10 cellular contexts compared by ENCODE assay signal in the genomic region with DNA sequence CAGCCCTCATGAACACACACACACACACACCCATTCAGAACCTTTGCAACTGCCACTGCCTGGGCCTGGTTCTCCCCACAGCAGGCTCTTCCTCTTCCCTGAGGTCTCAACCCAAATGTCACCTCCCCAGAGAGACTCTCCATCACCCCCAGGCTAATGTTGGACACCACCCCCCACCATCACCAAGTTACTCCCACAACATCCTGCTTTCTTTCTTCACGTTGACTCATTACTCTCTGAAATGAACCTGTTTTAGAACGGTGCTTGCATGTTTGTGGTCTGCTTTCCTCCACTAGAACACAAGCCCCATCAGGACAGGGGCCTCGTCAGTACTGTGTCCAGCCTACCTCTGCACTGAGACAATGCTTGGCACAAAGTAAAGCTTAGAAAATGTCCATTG. TPM values are rescaled to one million over a fixed set of nuclear protein-coding genes. Genes with fewer than 3 reads are reported as not detected.
A peak's percentile ranks its signal among the peaks of the same experiment; 100 is the strongest.
DNase-seq lines count a peak whose midpoint lies in the region; ATAC-seq and TF ChIP-seq lines count a peak whose summit lies in the region.
"Had no signal": no experiment of that assay in that cellular context is flagged by ENCODE, and none has a peak within 500 bp of the region (broad histone marks: within the 10 kb centered on the region; RNA-seq: fewer than 3 reads in every experiment).

No MANE protein-coding gene starts in this region.

- intact Hi-C loops in PC-3 (cut with micrococcal nuclease) = no loop called here
- intact Hi-C loops in spleen (cut with DNase I; ENCODE audit: low total_unique reads) = no loop called here

- no peaks in the 10 kb centered on the region for H3K79me2 ChIP-seq in PC-3 (ENCODE audit: low read length)
- H3K79me2 ChIP-seq in mesendoderm (ENCODE audit: control insufficient read depth, insufficient read depth, low read length) = no peaks in the 10 kb centered on the region

- no peak for TF ChIP-seq CTCF in PC-3 (conservative IDR thresholded peaks at IDR 0.05; ENCODE audit: low read depth, low read length)
- TF ChIP-seq CTCF in osteocyte (IDR thresholded peaks at IDR 0.05) = no peak
- TF ChIP-seq CTCF in spleen (IDR thresholded peaks at IDR 0.05 in 8 of 11, conservative IDR thresholded peaks at IDR 0.05 in 3 of 11) = no peak

- no peak overlapping the region for H3K4me3 Mint-ChIP-seq in osteocyte (ENCODE audit: unreplicated experiment)

- CTCF ChIA-PET in PC-3 (lab: Charles Lee) = interaction anchor here (0.6 kb wide), 1 partner anchor 12 kb away, joined by 3 read pairs; no protein-coding TSS in a partner anchor

- H2AFZ ChIP-seq in PC-3 (ENCODE audit: low read length) = no peak overlapping the region

- no peaks in the 10 kb centered on the region for H3K9me2 ChIP-seq in PC-3 (replicated peaks; ENCODE audit: low read length)

- H3K18ac ChIP-seq in mesendoderm (ENCODE audit: low read length) = no peak overlapping the region

- H3K9me3 ChIP-seq in PC-3 (ENCODE audit: low read length) (no peaks in the 10 kb centered on the region), spleen (no peaks in the 10 kb centered on the region)

- peaks cover 55% of the 10 kb centered on the region for H3K4me1 ChIP-seq in PC-3 (ENCODE audit: insufficient read depth, low read length)
- H3K4me1 ChIP-seq in spleen = peaks cover 13 to 93% (median 41%) of the 10 kb centered on the region in 6 donors
- H3K4me1 ChIP-seq in mesendoderm (ENCODE audit: control insufficient read depth, low read depth, low read length) = no peaks in the 10 kb centered on the region

- H4K20me1 ChIP-seq in PC-3 (ENCODE audit: low read length) = no peaks in the 10 kb centered on the region

- BruUV-seq in PC-3 (replicated peaks; lab: Mats Ljungman, UMichigan) = no TSS peak

- no peak overlapping the region for H2BK15ac ChIP-seq in mesendoderm (replicated peaks; ENCODE audit: low read depth)

- no peak overlapping the region for H3K56ac ChIP-seq in mesendoderm (ENCODE audit: low read length)

- no peak overlapping the region for H2BK5ac ChIP-seq in mesendoderm (ENCODE audit: low read length)

- H2BK120ac ChIP-seq in mesendoderm (ENCODE audit: low read depth, low read length) = no peak overlapping the region

- no peaks in the 10 kb centered on the region for H3K36me3 Mint-ChIP-seq in osteocyte (ENCODE audit: unreplicated experiment)

- H3K79me1 ChIP-seq in mesendoderm (ENCODE audit: low read length) = no peaks in the 10 kb centered on the region

- H3K27me3 ChIP-seq in PC-3 (ENCODE audit: low read length) (no peaks in the 10 kb centered on the region), spleen (replicated peaks in 1 of 7) (peaks cover 0 to 4% (median 0%) of the 10 kb centered on the region in 7 donors), mesendoderm (ENCODE audit: insufficient read depth, low read length, poor library complexity) (no peaks in the 10 kb centered on the region)

- H3K9me3 Mint-ChIP-seq in osteocyte (ENCODE audit: unreplicated experiment) = no peaks in the 10 kb centered on the region

- no peak overlapping the region for H3K23ac ChIP-seq in mesendoderm (ENCODE audit: low read length)

- H3K9ac ChIP-seq in PC-3 (ENCODE audit: low read length) (no peak overlapping the region), mesendoderm (ENCODE audit: low read length) (no peak overlapping the region)

- no peak overlapping the region for H4K5ac ChIP-seq in mesendoderm (ENCODE audit: low read length)

- peak overlapping the region; percentile 56 for H3K27ac Mint-ChIP-seq in osteocyte (ENCODE audit: unreplicated experiment)

- H4K8ac ChIP-seq in mesendoderm (ENCODE audit: low read depth, low read length) = no peak overlapping the region

- ATAC-seq in HG02759 (IDR thresholded peaks at IDR 0.05; ENCODE audit: unreplicated experiment) = peak; percentile 75
- ATAC-seq in PC-3 = no peak

- POLR2A ChIA-PET in PC-3 (lab: Charles Lee; ENCODE audit: unreplicated experiment) = no interaction called here

- H3K4ac ChIP-seq in mesendoderm (ENCODE audit: low read depth, low read length) = no peak overlapping the region

- no peaks in the 10 kb centered on the region for H3F3A ChIP-seq in PC-3 (ENCODE audit: low read length, unreplicated experiment)

- H3K4me3 ChIP-seq in PC-3 (ENCODE audit: low read length) (no peak overlapping the region), spleen (no peak overlapping the region), mesendoderm (ENCODE audit: low read length) (no peak overlapping the region)

- H3K4me2 ChIP-seq in PC-3 (ENCODE audit: low read length) = no peak overlapping the region
- no peak overlapping the region for H3K4me2 ChIP-seq in mesendoderm (ENCODE audit: low read length)

- 26 to 42% (median 39%) methylated on average over 3 of the region's 3 CpGs for WGBS in spleen, 5 donors
- no CpG with 5 or more reads among the region's 3 CpGs for WGBS in mesendoderm (ENCODE audit: extremely low coverage, insufficient coverage, low lambda C conversion rate)

- H3K27me3 Mint-ChIP-seq in osteocyte (ENCODE audit: unreplicated experiment) = no peaks in the 10 kb centered on the region

- H3K27ac ChIP-seq in PC-3 (ENCODE audit: low read length) (no peak overlapping the region), spleen (peak overlapping the region in 4 of 8 donors; percentile 9 to 53 (median 30)), mesendoderm (ENCODE audit: low read depth, low read length) (no peak overlapping the region)
- H3K27ac ChIP-seq: 22Rv1 had no signal

- no peak for TF ChIP-seq POLR2A in spleen (IDR thresholded peaks at IDR 0.05)

- no peak overlapping the region for H2AK5ac ChIP-seq in mesendoderm (ENCODE audit: low read length)

- peaks cover 56% of the 10 kb centered on the region for H3K4me1 Mint-ChIP-seq in osteocyte (ENCODE audit: unreplicated experiment)

- peak; percentile 47 for DNase-seq in NK-92 treated with Interleukin-12 subunit alpha and Interleukin-12 subunit beta, amount 100 ng/mL, for 24 hours (lab: John Stamatoyannopoulos, UW)
- DNase-seq in NK-92 (lab: John Stamatoyannopoulos, UW; ENCODE audit: unreplicated experiment) = no peak
- peak; percentile 65 for DNase-seq in PC-3
- DNase-seq in osteocyte (ENCODE audit: extremely low spot score, unreplicated experiment) = no peak
- DNase-seq in spleen = no peak
- no peak for DNase-seq in mesendoderm
- DNase-seq in KG1 (lab: John Stamatoyannopoulos, UW) = no peak
- DNase-seq: NCI-H446 treated with DMSO at 0.1 percent for 48 hours had no signal

- H3K36me3 ChIP-seq in PC-3 (ENCODE audit: low read depth, low read length) (no peaks in the 10 kb centered on the region), spleen (peaks cover 0 to 14% (median 0%) of the 10 kb centered on the region in 6 donors), mesendoderm (ENCODE audit: control insufficient read depth, insufficient read depth, low read length) (no peaks in the 10 kb centered on the region)

RNA-seq across cellular contexts. Expression of gene AFAP1L2, which starts 16.0 kb away (rescaled TPM):
- total RNA-seq in PC-3 (2014; rRNA removed) (0.77 and 0.81 TPM in 2 replicates), osteocyte (4.0 and 5.7 TPM in 2 replicates), spleen (100 to 1,000 TPM; 119 to 273 (median 191) TPM)
- 10 to 100 TPM; 18.3 to 71.5 (median 19.3) TPM for polyA plus RNA-seq in spleen
- 2.5 TPM for polyA plus RNA-seq in mesendoderm (2013, experiment 1 of 2)
- 2.6 TPM for polyA plus RNA-seq in mesendoderm (2013, experiment 2 of 2)

Comparison
In these comparisons a context has a peak if more than half of its experiments do, and no peak if none do; other contexts are left out.
1. DNase-seq: peak in NK-92 treated with Interleukin-12 subunit alpha and Interleukin-12 subunit beta, amount 100 ng/mL, for 24 hours (single experiment) and PC-3 (single experiment); none in NK-92 (single experiment), osteocyte (single experiment), spleen (single experiment), mesendoderm (single experiment) and KG1 (single experiment).
2. RNA of gene AFAP1L2, which starts 16.0 kb away (total RNA-seq): 119 to 273 TPM in spleen; 4.0 to 5.7 TPM in osteocyte and 0.77 to 0.81 TPM in PC-3; every median in the first group is over 10 times any median in the second.